ENCODE assay signal across 19 cellular contexts in the genomic region with DNA sequence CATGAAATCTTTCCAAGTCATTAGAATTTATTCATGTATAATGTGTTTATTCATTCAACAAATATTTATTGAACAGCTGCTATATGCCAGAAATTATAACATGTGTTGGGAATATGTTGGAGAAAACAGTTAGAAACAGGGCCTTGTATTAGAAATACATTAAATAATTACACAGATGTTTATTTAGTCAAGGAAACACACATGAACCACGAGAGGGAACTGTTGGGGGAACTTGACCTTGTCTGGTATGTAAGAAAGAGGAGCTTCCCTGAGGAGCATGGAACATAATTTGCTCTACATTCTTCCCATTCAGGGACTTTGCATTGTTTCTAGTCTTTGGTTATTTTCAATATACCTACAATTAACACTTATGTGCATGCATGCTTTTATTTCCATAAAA.
DNase-seq lines count a peak whose midpoint lies in the region; ATAC-seq and TF ChIP-seq lines count a peak whose summit lies in the region.
"Had no signal": no experiment of that assay in that cellular context is flagged by ENCODE, and none has a peak within 500 bp of the region (broad histone marks: within the 10 kb centered on the region; RNA-seq: fewer than 3 reads in every experiment).

No MANE protein-coding gene starts in this region.

- no peak; the same call in 1 of the 2 replicates for TF ChIP-seq CTCF in AG10803 (conservative IDR thresholded peaks at IDR 0.05; ENCODE audit: low read length)
- no peak for TF ChIP-seq CTCF in HFF-Myc (IDR thresholded peaks at IDR 0.05; ENCODE audit: low read depth, low read length, missing control alignments)
- TF ChIP-seq CTCF in choroid plexus epithelial cell (conservative IDR thresholded peaks at IDR 0.05; ENCODE audit: low read depth, low read length) = peak; percentile 22
- no peak for TF ChIP-seq CTCF in MM.1S (IDR thresholded peaks at IDR 0.05; ENCODE audit: low read length)

- H3K4me1 ChIP-seq in MM.1S (ENCODE audit: low read length) = no peaks in the 10 kb centered on the region

- peak; percentile 38 for DNase-seq in AG10803 (ENCODE audit: low read depth)
- peak; percentile 64 for DNase-seq in HFF-Myc (ENCODE audit: extremely low read depth, low read depth)
- peak; percentile 73 for DNase-seq in choroid plexus epithelial cell (ENCODE audit: low read depth)
- DNase-seq in fibroblast of peridontal ligament (ENCODE audit: extremely low read depth) = peak; percentile 26
- DNase-seq in stimulated activated naive CD4-positive, alpha-beta T cell treated with Interleukin-2 at 50 U/mL for 16 hours (lab: John Stamatoyannopoulos, UW) = no peak
- no peak for DNase-seq in MM.1S
- DNase-seq: CD8-positive, alpha-beta T cell; NCI-H1092; NCI-H1417 treated with DMSO at 0.1 percent for 48 hours; NCI-H1694 treated with DMSO at 0.1 percent for 48 hours; NCI-H2081; NCI-H2227 treated with DMSO at 0.1 percent for 48 hours; NCI-H526 treated with DMSO at 0.1 percent for 48 hours; SHP77 treated with DMSO at 0.1 percent for 48 hours had no signal

- H3K4me2 ChIP-seq in MM.1S (ENCODE audit: low read depth, low read length) = no peak overlapping the region
- H3K4me2 ChIP-seq: KMS-11 had no signal

- no peak overlapping the region for H3K9ac ChIP-seq in MM.1S (ENCODE audit: low read length)
- H3K9ac ChIP-seq: KMS-11 had no signal

- no peak overlapping the region for H2AFZ ChIP-seq in MM.1S (ENCODE audit: low read length)

- H3K9me3 ChIP-seq in MM.1S (replicated peaks; ENCODE audit: insufficient read depth, low read length) = no peaks in the 10 kb centered on the region

- no peak overlapping the region for H3K27ac ChIP-seq in MM.1S (ENCODE audit: low read length)
- H3K27ac ChIP-seq: C4-2B, KMS-11 had no signal

- H3K27me3 ChIP-seq in MM.1S (replicated peaks; ENCODE audit: insufficient read depth, low read length) = no peaks in the 10 kb centered on the region

- no peaks in the 10 kb centered on the region for H3F3A ChIP-seq in MM.1S (ENCODE audit: insufficient read depth, low read length)

- H3K4me3 ChIP-seq in AG10803 (ENCODE audit: low read length) (no peak overlapping the region), HFF-Myc (replicated peaks; ENCODE audit: low read depth, low read length) (no peak overlapping the region), choroid plexus epithelial cell (ENCODE audit: low read depth, low read length) (no peak overlapping the region), MM.1S (ENCODE audit: low read length) (no peak overlapping the region)

- no peaks in the 10 kb centered on the region for H4K20me1 ChIP-seq in MM.1S (ENCODE audit: insufficient read depth, low read length)

- ATAC-seq in HG03457 (IDR thresholded peaks at IDR 0.05; ENCODE audit: unreplicated experiment) = no peak
- no peak for ATAC-seq in activated CD4-positive, CD25-positive, alpha-beta regulatory T cell treated with anti-CD3 and anti-CD28 coated beads, Interleukin-2, amount 50 U/mL, for 24 hours
- ATAC-seq: CD8-positive, alpha-beta T cell; Panc1 had no signal

- H3K9me2 ChIP-seq in MM.1S (replicated peaks; ENCODE audit: insufficient read depth, low read length) = no peaks in the 10 kb centered on the region

- H3K79me2 ChIP-seq in MM.1S (ENCODE audit: low read length) = no peaks in the 10 kb centered on the region

- H3K36me3 ChIP-seq in MM.1S (replicated peaks; ENCODE audit: insufficient read depth, low read length) = no peaks in the 10 kb centered on the region

Comparison
In these comparisons a context has a peak if more than half of its experiments do, and no peak if none do; other contexts are left out.
1. DNase-seq: peak in AG10803 (single experiment), HFF-Myc (single experiment), choroid plexus epithelial cell (single experiment) and fibroblast of peridontal ligament (single experiment); none in stimulated activated naive CD4-positive, alpha-beta T cell treated with Interleukin-2 at 50 U/mL for 16 hours (single experiment) and MM.1S (single experiment).